ENCODE assay signal across 8 cellular contexts in genomic region chr3:148992027-148992634, GRCh38. TPM values are rescaled to one million over a fixed set of nuclear protein-coding genes. Genes with fewer than 3 reads are reported as not detected.
A peak's percentile ranks its signal among the peaks of the same experiment; 100 is the strongest.
DNase-seq lines count a peak whose midpoint lies in the region; ATAC-seq, FAIRE-seq and TF ChIP-seq lines count a peak whose summit lies in the region.

No MANE protein-coding gene starts in this region.

- peaks cover 1% of the 10 kb centered on the region for H3K27me3 Mint-ChIP-seq in activated naive CD4-positive, alpha-beta T cell treated with anti-CD3 and anti-CD28 coated beads, Interleukin-2, amount 10 ng/mL, durations not matched to agents 7 days and 5 days

- H3K27me3 ChIP-seq in parathyroid adenoma (ENCODE audit: control insufficient read depth, insufficient read depth, low read length): no peaks in the 10 kb centered on the region

- H3K9ac ChIP-seq in parathyroid adenoma: peak overlapping the region; percentile 69

- H3K79me2 ChIP-seq in parathyroid adenoma: peaks cover 6% of the 10 kb centered on the region

- peaks cover 8% of the 10 kb centered on the region for H3K4me1 ChIP-seq in parathyroid adenoma

- H3K4me1 Mint-ChIP-seq in activated naive CD4-positive, alpha-beta T cell treated with anti-CD3 and anti-CD28 coated beads, Interleukin-2, amount 10 ng/mL, durations not matched to agents 7 days and 5 days: peaks cover 24% of the 10 kb centered on the region

- FAIRE-seq in GM18507 (lab: Jason Lieb, UNC): peak; percentile 5

- CTCF ChIA-PET in activated naive CD4-positive, alpha-beta T cell treated with anti-CD3 and anti-CD28 coated beads, Interleukin-2, amount 10 ng/mL, durations not matched to agents 7 days and 5 days (lab: Charles Lee): interaction anchor here (1.1 kb wide), 1 partner anchor 94 kb away, joined by 3 read pairs; no protein-coding TSS in a partner anchor

- H3K36me3 ChIP-seq in parathyroid adenoma (ENCODE audit: control insufficient read depth, insufficient read depth, low read length): no peaks in the 10 kb centered on the region

- no peaks in the 10 kb centered on the region for H3K9me3 Mint-ChIP-seq in activated naive CD4-positive, alpha-beta T cell treated with anti-CD3 and anti-CD28 coated beads, Interleukin-2, amount 10 ng/mL, durations not matched to agents 7 days and 5 days

- peak overlapping the region; percentile 55 for H3K27ac Mint-ChIP-seq in activated naive CD4-positive, alpha-beta T cell treated with anti-CD3 and anti-CD28 coated beads, Interleukin-2, amount 10 ng/mL, durations not matched to agents 7 days and 5 days

- peak overlapping the region; percentile 60 for H3K27ac ChIP-seq in parathyroid adenoma

- H3K4me3 ChIP-seq in parathyroid adenoma (ENCODE audit: low read depth, low read length): peak overlapping the region; percentile 76

- DNase-seq in AML-193 (lab: John Stamatoyannopoulos, UW) (peak; percentile 23 to 24), GM18507 (ENCODE audit: extremely low spot score, insufficient read length, low read depth) (no peak), NCI-H82 (lab: John Stamatoyannopoulos, UW) (peak; percentile 84), Right ventricle myocardium superior (peak; percentile 74), cortex of kidney (lab: John Stamatoyannopoulos, UW) (no peak)
- no peak for DNase-seq in activated naive CD4-positive, alpha-beta T cell treated with anti-CD3 and anti-CD28 coated beads, Interleukin-2, amount 10 ng/mL, durations not matched to agents 7 days and 5 days

- peak overlapping the region; percentile 92 for H3K4me2 ChIP-seq in parathyroid adenoma (ENCODE audit: low read length)

- H3K36me3 Mint-ChIP-seq in activated naive CD4-positive, alpha-beta T cell treated with anti-CD3 and anti-CD28 coated beads, Interleukin-2, amount 10 ng/mL, durations not matched to agents 7 days and 5 days: peaks cover 18% of the 10 kb centered on the region

- H2AFZ ChIP-seq in parathyroid adenoma: peak overlapping the region; percentile 100

- peak overlapping the region; percentile 75 for H3K4me3 Mint-ChIP-seq in activated naive CD4-positive, alpha-beta T cell treated with anti-CD3 and anti-CD28 coated beads, Interleukin-2, amount 10 ng/mL, durations not matched to agents 7 days and 5 days

- H3K9me3 ChIP-seq in parathyroid adenoma (ENCODE audit: control insufficient read depth, low read length): no peaks in the 10 kb centered on the region

- intact Hi-C loops in Right ventricle myocardium superior (cut with DNase I): no loop called here

- ATAC-seq in HG02943 (IDR thresholded peaks at IDR 0.05; ENCODE audit: low read depth, unreplicated experiment) (peak; percentile 22), Right ventricle myocardium superior (ENCODE audit: poor library complexity) (peak; percentile 74)

- TF ChIP-seq CTCF in parathyroid adenoma (IDR thresholded peaks at IDR 0.05): no peak

RNA-seq across cellular contexts. Expression of gene GYG1, which starts 0.8 kb away (rescaled TPM):
- 171 TPM for total RNA-seq in Right ventricle myocardium superior

Comparison
In these comparisons a context has a peak if more than half of its experiments do, and no peak if none do; other contexts are left out.
1. DNase-seq: peak in AML-193 (2 of 2), NCI-H82 (single experiment) and Right ventricle myocardium superior (single experiment); none in GM18507 (single experiment), activated naive CD4-positive, alpha-beta T cell treated with anti-CD3 and anti-CD28 coated beads, Interleukin-2, amount 10 ng/mL, durations not matched to agents 7 days and 5 days (single experiment) and cortex of kidney (single experiment).